1 cellular context compared by ENCODE assay signal in the genomic region with DNA sequence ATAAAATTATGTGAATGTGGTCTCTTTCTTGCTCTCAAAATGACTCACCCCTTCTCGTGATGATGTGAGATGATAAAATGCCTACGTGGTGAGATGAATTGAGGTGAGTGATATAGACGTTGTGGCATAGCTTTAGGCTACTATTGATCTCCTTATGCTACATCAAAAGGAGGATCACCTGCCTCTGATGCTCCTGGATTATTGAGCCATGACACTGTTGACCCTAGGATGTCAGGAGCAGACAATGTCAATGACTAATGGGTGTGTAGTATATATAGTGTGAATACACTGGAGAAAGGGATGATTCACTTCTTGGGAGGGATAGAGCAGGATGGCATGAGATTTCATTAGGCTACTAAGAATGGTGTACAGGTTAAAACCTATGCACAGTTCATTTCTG.
TF ChIP-seq lines count a peak whose summit lies in the region.

No MANE protein-coding gene starts in this region.

TF ChIP-seq in H1, 55 proteins besides CTCF, POLR2A, EP300 and RAD21:
- no peak for TF ChIP-seq GTF2F1 (IDR thresholded peaks at IDR 0.05; ENCODE audit: borderline replicate concordance, low read depth, low read length)
- no peak for TF ChIP-seq MAFK (IDR thresholded peaks at IDR 0.05; ENCODE audit: low read depth, low read length)
- no peak for TF ChIP-seq FOSL1 (IDR thresholded peaks at IDR 0.05; ENCODE audit: insufficient read depth, low read depth, low read length)
- TF ChIP-seq TEAD4 (IDR thresholded peaks at IDR 0.05; ENCODE audit: low read depth, low read length): no peak
- TF ChIP-seq RNF2 (IDR thresholded peaks at IDR 0.05; ENCODE audit: borderline replicate concordance, low read depth, low read length, missing control alignments, poor library complexity, severe bottlenecking): no peak
- TF ChIP-seq BRCA1 (IDR thresholded peaks at IDR 0.05; ENCODE audit: low read depth, low read length): no peak
- TF ChIP-seq SIN3A (conservative IDR thresholded peaks at IDR 0.05 in 1 of 2, IDR thresholded peaks at IDR 0.05 in 1 of 2; ENCODE audit: low read depth in 1 of 2, low read length in 2 of 2): no peak
- TF ChIP-seq HDAC2 (IDR thresholded peaks at IDR 0.05; ENCODE audit: borderline replicate concordance in 1 of 2, low read depth in 2 of 2, low read length in 2 of 2): no peak
- TF ChIP-seq CTBP2 (IDR thresholded peaks at IDR 0.05; ENCODE audit: borderline replicate concordance, insufficient read depth, insufficient read length, low read length): no peak
- no peak for TF ChIP-seq TAF7 (optimal IDR thresholded peaks at IDR 0.05; ENCODE audit: borderline replicate concordance, low read depth, low read length)
- no peak for TF ChIP-seq CBX8 (IDR thresholded peaks at IDR 0.05; ENCODE audit: borderline replicate concordance, low read depth, low read length)
